ENCODE assay signal across 1 cellular context in the genomic region with DNA sequence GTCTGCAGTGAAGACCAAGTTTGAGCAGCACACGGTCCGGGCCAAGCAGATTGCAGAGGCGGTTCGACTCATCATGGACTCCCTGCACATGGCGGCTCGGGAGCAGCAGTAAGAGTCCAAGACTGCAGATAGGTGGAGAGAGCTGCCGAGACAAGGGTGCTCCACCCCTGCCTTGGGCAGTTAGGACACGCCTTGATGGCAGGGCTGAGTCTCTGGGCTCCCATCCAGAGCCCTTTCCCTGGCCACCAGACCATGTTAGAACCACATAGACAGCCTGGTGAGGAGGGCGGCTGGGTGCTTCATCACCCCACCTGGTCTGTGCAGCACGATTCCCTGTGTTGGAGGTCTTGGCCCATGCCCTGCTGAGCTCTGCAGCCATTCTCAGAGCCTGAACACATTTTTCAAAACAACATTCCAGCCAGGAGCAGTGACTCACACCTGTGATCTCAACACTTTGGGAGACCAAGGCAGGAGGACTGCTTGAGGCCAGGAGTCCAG.
TF ChIP-seq lines count a peak whose summit lies in the region.

No MANE protein-coding gene starts in this region.

TF ChIP-seq in H1, 55 proteins besides CTCF, POLR2A, EP300 and RAD21 (continued from another document):
- TF ChIP-seq, protein P1, sequence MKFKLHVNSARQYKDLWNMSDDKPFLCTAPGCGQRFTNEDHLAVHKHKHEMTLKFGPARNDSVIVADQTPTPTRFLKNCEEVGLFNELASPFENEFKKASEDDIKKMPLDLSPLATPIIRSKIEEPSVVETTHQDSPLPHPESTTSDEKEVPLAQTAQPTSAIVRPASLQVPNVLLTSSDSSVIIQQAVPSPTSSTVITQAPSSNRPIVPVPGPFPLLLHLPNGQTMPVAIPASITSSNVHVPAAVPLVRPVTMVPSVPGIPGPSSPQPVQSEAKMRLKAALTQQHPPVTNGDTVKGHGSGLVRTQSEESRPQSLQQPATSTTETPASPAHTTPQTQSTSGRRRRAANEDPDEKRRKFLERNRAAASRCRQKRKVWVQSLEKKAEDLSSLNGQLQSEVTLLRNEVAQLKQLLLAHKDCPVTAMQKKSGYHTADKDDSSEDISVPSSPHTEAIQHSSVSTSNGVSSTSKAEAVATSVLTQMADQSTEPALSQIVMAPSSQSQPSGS (IDR thresholded peaks at IDR 0.05; ENCODE audit: low read length), result no peak
- TF ChIP-seq RFX5 (IDR thresholded peaks at IDR 0.05; ENCODE audit: borderline replicate concordance, low read depth, low read length) (no peak), CBX5 (IDR thresholded peaks at IDR 0.05; ENCODE audit: low read depth, low read length) (no peak)
